Comparison of ENCODE assay signal across 20 cellular contexts in the genomic region with DNA sequence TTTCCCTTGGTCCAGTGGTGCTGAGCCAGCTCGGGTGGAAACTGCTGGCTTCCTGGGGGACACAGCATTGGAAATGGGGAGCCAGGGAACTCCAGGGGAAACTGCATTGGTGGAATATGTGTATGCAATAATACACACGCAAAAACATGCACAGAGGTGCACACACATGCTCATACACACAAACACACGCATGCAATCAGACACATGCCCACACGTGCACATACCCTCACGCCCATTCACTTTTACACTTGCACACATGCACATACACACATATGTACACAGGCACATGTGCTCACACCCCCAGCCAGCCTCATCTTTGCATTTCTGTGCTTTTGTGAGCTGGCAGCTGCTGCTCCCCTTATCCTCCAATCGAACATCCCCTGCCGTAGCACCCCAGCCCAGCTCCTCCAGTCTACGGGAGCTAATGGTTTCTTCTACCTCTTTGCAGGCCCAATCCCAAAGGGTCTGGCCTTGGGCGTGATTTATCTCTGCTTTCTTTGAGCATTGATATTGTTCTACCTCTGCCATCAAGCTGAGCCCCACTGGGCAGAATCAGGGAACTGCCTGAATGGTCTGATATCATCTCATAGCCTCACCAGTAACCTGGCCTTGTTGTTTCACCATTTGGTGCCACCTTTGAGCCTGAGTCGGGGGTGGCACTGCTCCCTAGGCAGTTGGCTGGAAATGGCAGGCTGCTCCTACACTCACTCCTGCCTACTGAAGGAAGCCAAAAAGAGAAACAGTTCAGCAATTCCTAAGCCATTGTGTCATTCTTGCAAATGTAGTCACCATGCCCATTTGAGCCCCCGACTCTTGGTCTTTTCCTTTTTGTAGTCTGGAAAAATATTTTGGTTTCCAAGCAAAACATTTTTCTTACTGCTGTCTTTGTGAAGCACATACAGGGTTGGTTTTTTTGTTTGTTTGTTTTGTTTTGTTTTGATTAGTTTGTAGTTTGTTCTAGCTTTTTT.
DNase-seq lines count a peak whose midpoint lies in the region; ATAC-seq and TF ChIP-seq lines count a peak whose summit lies in the region.
"Had no signal": no experiment of that assay in that cellular context is flagged by ENCODE, and none has a peak within 500 bp of the region (broad histone marks: within the 10 kb centered on the region; RNA-seq: fewer than 3 reads in every experiment).

No MANE protein-coding gene starts in this region.

- TF ChIP-seq EP300 in esophagus muscularis mucosa (IDR thresholded peaks at IDR 0.05) = no peak

- H3K27me3 Mint-ChIP-seq in activated CD8-positive, alpha-beta T cell treated with anti-CD3 and anti-CD28 coated beads for 36 hours = no peaks in the 10 kb centered on the region
- H3K27me3 Mint-ChIP-seq: activated CD8-positive, alpha-beta memory T cell treated with anti-CD3 and anti-CD28 coated beads, Interleukin-2, amount 10 ng/mL, durations not matched to agents 7 days and 5 days; naive B cell had no signal

- H3K4me3 Mint-ChIP-seq in activated CD8-positive, alpha-beta T cell treated with anti-CD3 and anti-CD28 coated beads for 36 hours = no peak overlapping the region
- H3K4me3 Mint-ChIP-seq: activated B cell treated with CpG ODN at 0.5 μM for 24 hours; activated CD8-positive, alpha-beta memory T cell treated with anti-CD3 and anti-CD28 coated beads, Interleukin-2, amount 10 ng/mL, durations not matched to agents 7 days and 5 days; naive B cell had no signal

- no peaks in the 10 kb centered on the region for H3K4me1 ChIP-seq in esophagus muscularis mucosa
- H3K4me1 ChIP-seq in body of pancreas = no peaks in the 10 kb centered on the region
- H3K4me1 ChIP-seq in BE2C = no peaks in the 10 kb centered on the region
- H3K4me1 ChIP-seq: uterus had no signal

- POLR2A ChIA-PET in activated CD8-positive, alpha-beta T cell treated with anti-CD3 and anti-CD28 coated beads for 36 hours (lab: Charles Lee) = no interaction called here

- 77% methylated on average over 11 of the region's 11 CpGs for WGBS in esophagus muscularis mucosa
- 95 to 96% methylated on average over 8 to 10 of the region's 11 CpGs for WGBS in body of pancreas, 2 donors

- TF ChIP-seq POLR2A in esophagus muscularis mucosa (IDR thresholded peaks at IDR 0.05; ENCODE audit: low read depth) = no peak
- no peak for TF ChIP-seq POLR2A in body of pancreas (IDR thresholded peaks at IDR 0.05)

- H3K36me3 ChIP-seq in esophagus muscularis mucosa (no peaks in the 10 kb centered on the region), body of pancreas (replicated peaks in 1 of 2; ENCODE audit: insufficient read depth in 1 of 2, low read depth in 2 of 2) (no peaks in the 10 kb centered on the region), BE2C (no peaks in the 10 kb centered on the region)
- H3K36me3 ChIP-seq: uterus had no signal

- DNase-seq in EL (peak; percentile 49), RPMI7951 (ENCODE audit: low read depth) (peak; percentile 24), esophagus muscularis mucosa (ENCODE audit: extremely low spot score) (peak; percentile 34), myocyte (ENCODE audit: low read depth) (peak; percentile 30), body of pancreas (no peak), BE2C (no peak)
- DNase-seq in activated CD8-positive, alpha-beta T cell treated with anti-CD3 and anti-CD28 coated beads for 36 hours = no peak
- no peak for DNase-seq in effector CD4-positive, alpha-beta T cell
- DNase-seq: activated B cell treated with CpG ODN at 0.5 μM for 24 hours; activated CD8-positive, alpha-beta memory T cell treated with anti-CD3 and anti-CD28 coated beads, Interleukin-2, amount 10 ng/mL, durations not matched to agents 7 days and 5 days; DND-41; naive B cell; NCI-H1105 treated with DMSO at 0.1 percent for 48 hours; NCI-H2107; NCI-H524 treated with DMSO at 0.1 percent for 48 hours; OCI-M1; stimulated activated CD4-positive, alpha-beta T cell treated with anti-CD3 and anti-CD28 coated beads, Interleukin-4, amount 100 ng/mL, for 1 hour; uterus had no signal

- no peaks in the 10 kb centered on the region for H3K9me3 ChIP-seq in esophagus muscularis mucosa
- no peaks in the 10 kb centered on the region for H3K9me3 ChIP-seq in body of pancreas
- H3K9me3 ChIP-seq in BE2C = no peaks in the 10 kb centered on the region
- H3K9me3 ChIP-seq: uterus had no signal

- H3K27ac ChIP-seq in esophagus muscularis mucosa (replicated peaks in 1 of 4) (no peak overlapping the region), body of pancreas (no peak overlapping the region)
- H3K27ac ChIP-seq: KMS-11, skin epidermis, uterus had no signal

- no peak for ATAC-seq in body of pancreas
- ATAC-seq in activated CD8-positive, alpha-beta T cell treated with anti-CD3 and anti-CD28 coated beads for 36 hours = no peak
- ATAC-seq: activated CD8-positive, alpha-beta memory T cell treated with anti-CD3 and anti-CD28 coated beads, Interleukin-2, amount 10 ng/mL, durations not matched to agents 7 days and 5 days had no signal

- peaks cover 19% of the 10 kb centered on the region for H3K4me1 Mint-ChIP-seq in activated CD8-positive, alpha-beta T cell treated with anti-CD3 and anti-CD28 coated beads for 36 hours (ENCODE audit: low read depth)
- H3K4me1 Mint-ChIP-seq: activated B cell treated with CpG ODN at 0.5 μM for 24 hours had no signal

- no peaks in the 10 kb centered on the region for H3K27me3 ChIP-seq in esophagus muscularis mucosa
- H3K27me3 ChIP-seq in body of pancreas = no peaks in the 10 kb centered on the region
- H3K27me3 ChIP-seq in BE2C = no peaks in the 10 kb centered on the region
- H3K27me3 ChIP-seq: uterus had no signal

- no peaks in the 10 kb centered on the region for H3K36me3 Mint-ChIP-seq in activated CD8-positive, alpha-beta T cell treated with anti-CD3 and anti-CD28 coated beads for 36 hours (ENCODE audit: low read depth)
- H3K36me3 Mint-ChIP-seq: activated CD8-positive, alpha-beta memory T cell treated with anti-CD3 and anti-CD28 coated beads, Interleukin-2, amount 10 ng/mL, durations not matched to agents 7 days and 5 days; naive B cell had no signal

- intact Hi-C loops in esophagus muscularis mucosa (cut with DNase I) (no loop called here), body of pancreas (cut with DNase I) (no loop called here)
- intact Hi-C loops in activated CD8-positive, alpha-beta T cell treated with anti-CD3 and anti-CD28 coated beads for 36 hours (cut with micrococcal nuclease) = no loop called here

- H3K27ac Mint-ChIP-seq in activated CD8-positive, alpha-beta T cell treated with anti-CD3 and anti-CD28 coated beads for 36 hours = no peak overlapping the region
- H3K27ac Mint-ChIP-seq: activated B cell treated with CpG ODN at 0.5 μM for 24 hours; activated CD8-positive, alpha-beta memory T cell treated with anti-CD3 and anti-CD28 coated beads, Interleukin-2, amount 10 ng/mL, durations not matched to agents 7 days and 5 days had no signal

- H3K4me3 ChIP-seq in esophagus muscularis mucosa (no peak overlapping the region), body of pancreas (no peak overlapping the region), BE2C (ENCODE audit: low read depth, low read length) (no peak overlapping the region)
- H3K4me3 ChIP-seq: skin epidermis, uterus had no signal

- TF ChIP-seq CTCF in esophagus muscularis mucosa (IDR thresholded peaks at IDR 0.05) (no peak), body of pancreas (IDR thresholded peaks at IDR 0.05) (no peak), BE2C (IDR thresholded peaks at IDR 0.05; ENCODE audit: low read depth, low read length) (no peak)
- no peak for TF ChIP-seq CTCF in activated CD8-positive, alpha-beta T cell treated with anti-CD3 and anti-CD28 coated beads for 36 hours (IDR thresholded peaks at IDR 0.05)

- CTCF ChIA-PET in activated CD8-positive, alpha-beta T cell treated with anti-CD3 and anti-CD28 coated beads for 36 hours (lab: Charles Lee) = no interaction called here

- H3K9me3 Mint-ChIP-seq in activated CD8-positive, alpha-beta T cell treated with anti-CD3 and anti-CD28 coated beads for 36 hours = no peaks in the 10 kb centered on the region
- H3K9me3 Mint-ChIP-seq: activated B cell treated with CpG ODN at 0.5 μM for 24 hours had no signal

Comparison
In these comparisons a context has a peak if more than half of its experiments do, and no peak if none do; other contexts are left out.
1. DNase-seq: peak in EL (single experiment), RPMI7951 (single experiment), esophagus muscularis mucosa (single experiment) and myocyte (single experiment); none in body of pancreas (0 of 4), BE2C (single experiment), activated CD8-positive, alpha-beta T cell treated with anti-CD3 and anti-CD28 coated beads for 36 hours (single experiment) and effector CD4-positive, alpha-beta T cell (single experiment).